20 cellular contexts compared by ENCODE assay signal in the genomic region with DNA sequence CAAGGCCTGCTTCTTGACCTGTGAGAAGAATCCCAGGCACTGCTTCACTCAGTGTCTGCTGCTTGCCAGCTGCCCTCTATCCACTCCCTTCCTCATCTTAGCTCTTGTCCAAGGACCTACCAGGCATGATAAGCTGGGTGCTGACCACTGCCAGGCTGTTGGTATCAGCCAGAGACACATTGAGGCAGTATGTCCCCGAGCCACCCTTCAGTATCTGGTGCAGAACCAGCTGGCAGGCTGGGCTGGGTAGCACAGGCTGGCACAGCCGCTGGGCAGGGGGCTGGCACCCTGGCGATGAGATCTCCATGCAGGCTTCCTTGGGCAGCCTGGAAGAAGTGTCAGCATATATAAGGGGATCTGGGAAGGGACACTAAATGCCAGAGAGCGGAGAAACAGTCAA. TPM values are rescaled to one million over a fixed set of nuclear protein-coding genes. Genes with fewer than 3 reads are reported as not detected.
DNase-seq lines count a peak whose midpoint lies in the region; ATAC-seq, FAIRE-seq and TF ChIP-seq lines count a peak whose summit lies in the region.
"Had no signal": no experiment of that assay in that cellular context is flagged by ENCODE, and none has a peak within 500 bp of the region (broad histone marks: within the 10 kb centered on the region; RNA-seq: fewer than 3 reads in every experiment).

No MANE protein-coding gene starts in this region.

- no peaks in the 10 kb centered on the region for H3K9me3 ChIP-seq in RWPE2 (ENCODE audit: severe bottlenecking)
- no peaks in the 10 kb centered on the region for H3K9me3 ChIP-seq in aorta (ENCODE audit: control insufficient read depth, low read length)
- H3K9me3 ChIP-seq in stomach = no peaks in the 10 kb centered on the region
- H3K9me3 ChIP-seq: HAP-1, transverse colon had no signal

- H3K27ac Mint-ChIP-seq in activated CD8-positive, alpha-beta memory T cell treated with anti-CD3 and anti-CD28 coated beads, Interleukin-2, amount 10 ng/mL, durations not matched to agents 7 days and 5 days = no peak overlapping the region

- DNase-seq in Right ventricle myocardium inferior (ENCODE audit: missing footprints) (no peak), left cardiac atrium (no peak), RWPE2 (ENCODE audit: low spot score) (no peak), erythroblast (lab: John Stamatoyannopoulos, UW) (peak in 1 of 2 experiments; percentile 14), aorta (no peak), stomach (no peak), H54 (ENCODE audit: insufficient read length, low spot score) (no peak)
- DNase-seq in activated CD8-positive, alpha-beta memory T cell treated with anti-CD3 and anti-CD28 coated beads, Interleukin-2, amount 10 ng/mL, durations not matched to agents 7 days and 5 days = no peak
- DNase-seq: foreskin melanocyte, midbrain, NCI-H2029, NCI-H446, SHP77 treated with DMSO at 0.1 percent for 48 hours had no signal

- no peak overlapping the region for H3K4me3 ChIP-seq in RWPE2 (ENCODE audit: severe bottlenecking)
- no peak overlapping the region for H3K4me3 ChIP-seq in aorta (ENCODE audit: low read length in 2 of 2)
- no peak overlapping the region for H3K4me3 ChIP-seq in stomach
- H3K4me3 ChIP-seq: coronary artery, HAP-1, K562, transverse colon had no signal

- no peak for FAIRE-seq in H54 (lab: Jason Lieb, UNC)
- FAIRE-seq: GM19239 had no signal

- peaks cover 24% of the 10 kb centered on the region for H3K36me3 Mint-ChIP-seq in activated CD8-positive, alpha-beta memory T cell treated with anti-CD3 and anti-CD28 coated beads, Interleukin-2, amount 10 ng/mL, durations not matched to agents 7 days and 5 days

- ATAC-seq in Right ventricle myocardium inferior = peak; percentile 35
- ATAC-seq in left cardiac atrium = no peak
- peak; percentile 2; the same call in 1 of the 3 replicates for ATAC-seq in RWPE2 (ENCODE audit: low read depth)
- ATAC-seq in aorta (ENCODE audit: low FRiP score) = peak; percentile 5
- no peak for ATAC-seq in activated CD8-positive, alpha-beta memory T cell treated with anti-CD3 and anti-CD28 coated beads, Interleukin-2, amount 10 ng/mL, durations not matched to agents 7 days and 5 days

- no peak for TF ChIP-seq EP300 in stomach (IDR thresholded peaks at IDR 0.05)

- H3K27me3 ChIP-seq in RWPE2 (ENCODE audit: insufficient read depth, poor library complexity, severe bottlenecking) (no peaks in the 10 kb centered on the region), aorta (ENCODE audit: control insufficient read depth in 1 of 2, insufficient read depth in 2 of 2, low read length in 1 of 2) (no peaks in the 10 kb centered on the region), stomach (no peaks in the 10 kb centered on the region)
- H3K27me3 ChIP-seq: transverse colon had no signal

- H3K4me1 Mint-ChIP-seq in activated CD8-positive, alpha-beta memory T cell treated with anti-CD3 and anti-CD28 coated beads, Interleukin-2, amount 10 ng/mL, durations not matched to agents 7 days and 5 days = no peaks in the 10 kb centered on the region
- H3K4me1 Mint-ChIP-seq: brain had no signal

- peaks cover 12% of the 10 kb centered on the region for H3K4me1 ChIP-seq in RWPE2 (ENCODE audit: insufficient read depth, poor library complexity, severe bottlenecking)
- H3K4me1 ChIP-seq in aorta (ENCODE audit: control insufficient read depth in 1 of 2, insufficient read depth in 2 of 2, low read length in 2 of 2) = no peaks in the 10 kb centered on the region
- H3K4me1 ChIP-seq in stomach = peaks cover 0 to 23% (median 6%) of the 10 kb centered on the region in 4 donors
- H3K4me1 ChIP-seq: HAP-1, transverse colon had no signal

- H3K27me3 Mint-ChIP-seq in activated CD8-positive, alpha-beta memory T cell treated with anti-CD3 and anti-CD28 coated beads, Interleukin-2, amount 10 ng/mL, durations not matched to agents 7 days and 5 days = no peaks in the 10 kb centered on the region

- H3K36me3 ChIP-seq in RWPE2 (ENCODE audit: low read depth) (peaks cover 38% of the 10 kb centered on the region), aorta (ENCODE audit: control insufficient read depth in 1 of 2, insufficient read depth in 2 of 2, low read length in 1 of 2) (peaks cover 0 to 7% of the 10 kb centered on the region in 2 donors), stomach (peaks cover 13 to 46% (median 41%) of the 10 kb centered on the region in 4 donors)
- H3K36me3 ChIP-seq: HAP-1, WERI-Rb-1 had no signal

- H3K9me3 Mint-ChIP-seq in activated CD8-positive, alpha-beta memory T cell treated with anti-CD3 and anti-CD28 coated beads, Interleukin-2, amount 10 ng/mL, durations not matched to agents 7 days and 5 days (ENCODE audit: low read depth) = no peaks in the 10 kb centered on the region
- H3K9me3 Mint-ChIP-seq: brain had no signal

- CTCF ChIA-PET in activated CD8-positive, alpha-beta memory T cell treated with anti-CD3 and anti-CD28 coated beads, Interleukin-2, amount 10 ng/mL, durations not matched to agents 7 days and 5 days (lab: Charles Lee) = interaction anchor here (0.9 to 1.4 kb wide), 4 partner anchors 11 to 34 kb away, joined by 3 to 4 read pairs (median 3); a partner anchor contains a TSS

- 65 to 68% methylated on average over 4 of the region's 4 CpGs for WGBS in aorta, 2 donors
- 69 to 90% (median 79%) methylated on average over 4 of the region's 4 CpGs for WGBS in stomach, 5 donors

- H3K27ac ChIP-seq in RWPE2 (ENCODE audit: poor library complexity, severe bottlenecking) (peak overlapping the region; percentile 29), aorta (ENCODE audit: low read depth in 1 of 2, low read length in 2 of 2) (no peak overlapping the region), stomach (no peak overlapping the region)
- H3K27ac ChIP-seq: coronary artery, transverse colon, WERI-Rb-1 had no signal

- H3K4me3 Mint-ChIP-seq in activated CD8-positive, alpha-beta memory T cell treated with anti-CD3 and anti-CD28 coated beads, Interleukin-2, amount 10 ng/mL, durations not matched to agents 7 days and 5 days = no peak overlapping the region
- H3K4me3 Mint-ChIP-seq: brain had no signal

- TF ChIP-seq POLR2A in erythroblast (IDR thresholded peaks at IDR 0.05; ENCODE audit: low read length) (peak; percentile 3), stomach (IDR thresholded peaks at IDR 0.05) (no peak), H54 (IDR thresholded peaks at IDR 0.05; ENCODE audit: low read depth, low read length) (no peak)

- no peak for TF ChIP-seq CTCF in RWPE2 (IDR thresholded peaks at IDR 0.05; ENCODE audit: poor library complexity, severe bottlenecking)
- no peak for TF ChIP-seq CTCF in stomach (IDR thresholded peaks at IDR 0.05)

- intact Hi-C loops in Right ventricle myocardium inferior (cut with DNase I) (no loop called here), left cardiac atrium (cut with DNase I) (no loop called here), aorta (cut with DNase I) (no loop called here), stomach (cut with DNase I; ENCODE audit: low total_unique reads) (no loop called here)

RNA-seq across cellular contexts. Expression of a gene that starts 10.5 kb away (rescaled TPM):
- not detected for total RNA-seq in Right ventricle myocardium inferior
- under 1 TPM; 0.65 to 0.81 TPM for total RNA-seq in left cardiac atrium
- total RNA-seq in aorta = 1 to 10 TPM in 1 of 2 donors, under 1 TPM in 1; 0.93 to 2.0 TPM
- 1 to 10 TPM in 1 of 2 donors, under 1 TPM in 1; 0.64 to 2.9 TPM for polyA plus RNA-seq in aorta
- total RNA-seq in stomach = 1 to 10 TPM in 2 of 5 donors, under 1 TPM in 2, not detected in 1; 0.58 to 4.0 (median 1.0) TPM
- 1 to 10 TPM in 2 of 3 donors, under 1 TPM in 1; 0.75 to 2.1 (median 1.3) TPM for polyA plus RNA-seq in stomach
- under 1 TPM; 0.23 to 0.37 TPM for total RNA-seq in activated CD8-positive, alpha-beta memory T cell treated with anti-CD3 and anti-CD28 coated beads, Interleukin-2, amount 10 ng/mL, durations not matched to agents 7 days and 5 days

RNA-seq across cellular contexts. Expression of a gene that starts 11.3 kb away (rescaled TPM):
- 11.6 TPM for total RNA-seq in Right ventricle myocardium inferior
- 10 to 100 TPM; 14.1 to 18.2 TPM for total RNA-seq in left cardiac atrium
- total RNA-seq in aorta = 10 to 100 TPM; 29.8 to 35.5 TPM
- 10 to 100 TPM; 27.9 to 36.5 TPM for polyA plus RNA-seq in aorta
- total RNA-seq in stomach = 100 to 1,000 TPM in 1 of 5 donors, 10 to 100 TPM in 3, 1 to 10 TPM in 1; 4.1 to 124 (median 12.3) TPM
- 10 to 100 TPM; 12.5 to 18.4 (median 17.5) TPM for polyA plus RNA-seq in stomach
- 100 to 1,000 TPM; 146 to 158 TPM for total RNA-seq in activated CD8-positive, alpha-beta memory T cell treated with anti-CD3 and anti-CD28 coated beads, Interleukin-2, amount 10 ng/mL, durations not matched to agents 7 days and 5 days

RNA-seq across cellular contexts. Expression of a gene that starts 18.5 kb away (rescaled TPM):
- total RNA-seq in Right ventricle myocardium inferior (113 TPM), left cardiac atrium (100 to 1,000 TPM; 105 to 114 TPM), aorta (100 to 1,000 TPM; 115 to 126 TPM), stomach (100 to 1,000 TPM in 1 of 5 donors, 10 to 100 TPM in 4; 17.1 to 100 (median 75.1) TPM)
- polyA plus RNA-seq in aorta (10 to 100 TPM; 58.4 to 86.2 TPM), stomach (10 to 100 TPM; 52.4 to 92.4 (median 61.3) TPM)
- total RNA-seq in activated CD8-positive, alpha-beta memory T cell treated with anti-CD3 and anti-CD28 coated beads, Interleukin-2, amount 10 ng/mL, durations not matched to agents 7 days and 5 days = 10 to 100 TPM; 46.4 to 55.6 TPM

RNA-seq across cellular contexts. Expression of a gene that starts 24.4 kb away (rescaled TPM):
- total RNA-seq in Right ventricle myocardium inferior (8.1 TPM), left cardiac atrium (10 to 100 TPM; 17.3 to 19.8 TPM), aorta (10 to 100 TPM; 74.1 to 86.5 TPM), stomach (100 to 1,000 TPM in 1 of 5 donors, 10 to 100 TPM in 4; 56.0 to 418 (median 92.0) TPM)
- polyA plus RNA-seq in aorta (10 to 100 TPM; 41.4 to 85.6 TPM), stomach (100 to 1,000 TPM in 1 of 3 donors, 10 to 100 TPM in 2; 13.0 to 123 (median 27.6) TPM)
- total RNA-seq in activated CD8-positive, alpha-beta memory T cell treated with anti-CD3 and anti-CD28 coated beads, Interleukin-2, amount 10 ng/mL, durations not matched to agents 7 days and 5 days = 100 to 1,000 TPM; 301 to 312 TPM

RNA-seq across cellular contexts. Expression of a gene that starts 27.6 kb away (rescaled TPM):
- 19.1 TPM for total RNA-seq in Right ventricle myocardium inferior
- 10 to 100 TPM; 16.0 to 21.2 TPM for total RNA-seq in left cardiac atrium
- total RNA-seq in aorta = 10 to 100 TPM; 21.9 to 23.5 TPM
- polyA plus RNA-seq in aorta = 10 to 100 TPM; 28.9 to 40.2 TPM
- 10 to 100 TPM in 2 of 5 donors, 1 to 10 TPM in 3; 1.2 to 59.4 (median 9.8) TPM for total RNA-seq in stomach
- polyA plus RNA-seq in stomach = 10 to 100 TPM; 42.8 to 54.8 (median 42.8) TPM
- total RNA-seq in activated CD8-positive, alpha-beta memory T cell treated with anti-CD3 and anti-CD28 coated beads, Interleukin-2, amount 10 ng/mL, durations not matched to agents 7 days and 5 days = 10 to 100 TPM; 46.7 to 56.4 TPM

Comparison
In these comparisons a context has a peak if more than half of its experiments do, and no peak if none do; other contexts are left out.
1. ATAC-seq: peak in Right ventricle myocardium inferior (single experiment), RWPE2 (single experiment) and aorta (single experiment); none in left cardiac atrium (0 of 2) and activated CD8-positive, alpha-beta memory T cell treated with anti-CD3 and anti-CD28 coated beads, Interleukin-2, amount 10 ng/mL, durations not matched to agents 7 days and 5 days (single experiment).